ENCODE assay signal across 9 cellular contexts in the genomic region with DNA sequence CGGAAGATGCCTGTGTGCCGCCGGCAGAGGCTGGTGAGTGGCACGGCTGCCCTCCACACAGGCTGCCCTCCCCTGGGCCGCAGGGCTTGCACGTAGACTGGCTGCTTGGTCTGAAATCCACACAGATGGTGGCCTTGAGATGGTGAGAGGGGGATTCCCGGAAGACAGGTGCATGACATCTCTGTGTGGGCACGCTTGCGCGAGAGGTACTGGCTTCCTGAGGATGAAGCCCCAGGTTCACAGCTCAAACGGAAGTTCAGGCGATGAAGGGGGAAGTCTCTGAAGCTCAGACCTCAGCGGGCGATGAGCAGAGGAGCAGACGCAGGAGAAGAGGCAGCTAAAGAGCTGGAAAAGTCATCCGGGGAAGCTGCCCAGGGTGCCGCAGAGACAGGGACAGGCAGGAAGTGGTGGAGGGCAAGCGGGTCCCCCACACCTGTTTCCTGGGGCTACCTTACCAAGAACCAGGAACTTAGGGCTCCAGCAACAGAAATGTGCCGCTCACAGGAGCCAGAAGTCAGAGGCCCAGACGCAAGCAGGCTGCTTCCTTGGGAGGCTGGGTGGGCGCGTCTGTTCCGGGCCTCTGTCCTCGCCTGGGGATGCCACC. TPM values are rescaled to one million over a fixed set of nuclear protein-coding genes. Genes with fewer than 3 reads are reported as not detected.
DNase-seq lines count a peak whose midpoint lies in the region; ATAC-seq and TF ChIP-seq lines count a peak whose summit lies in the region.
"Had no signal": no experiment of that assay in that cellular context is flagged by ENCODE, and none has a peak within 500 bp of the region (broad histone marks: within the 10 kb centered on the region; RNA-seq: fewer than 3 reads in every experiment).

No MANE protein-coding gene starts in this region.

- no peaks in the 10 kb centered on the region for H3K4me1 ChIP-seq in H9 (ENCODE audit: insufficient read depth, low read length)

- H3K14ac ChIP-seq in H9 (ENCODE audit: insufficient read depth, low read length), result no peak overlapping the region; the same call in 1 of the 2 replicates

- H3T11ph ChIP-seq in H9 (ENCODE audit: low read length), result no peak overlapping the region

- H3K18ac ChIP-seq in H9 (ENCODE audit: insufficient read length, low read depth, low read length), result no peak overlapping the region

- no peak overlapping the region for H4K8ac ChIP-seq in H9 (replicated peaks; ENCODE audit: insufficient read length, low read depth, low read length)

- no peaks in the 10 kb centered on the region for H3K9me3 Mint-ChIP-seq in H9
- H3K9me3 Mint-ChIP-seq in activated CD4-positive, alpha-beta T cell treated with anti-CD3 and anti-CD28 coated beads, Interleukin-2, amount 10 ng/mL, durations not matched to agents 7 days and 5 days, result no peaks in the 10 kb centered on the region
- no peaks in the 10 kb centered on the region for H3K9me3 Mint-ChIP-seq in stimulated activated naive CD8-positive, alpha-beta T cell treated with anti-CD3 and anti-CD28 coated beads, Interleukin-15, amount 100 ng/mL, for 72 hours

- H4K91ac ChIP-seq in H9 (ENCODE audit: insufficient read length, low read depth, low read length), result no peak overlapping the region

- peak overlapping the region in 2 of 3 experiments; percentile 9 to 15; a peak in 2 of 7 replicates for H3K27ac Mint-ChIP-seq in H9
- peak overlapping the region; percentile 90 for H3K27ac Mint-ChIP-seq in activated CD4-positive, alpha-beta T cell treated with anti-CD3 and anti-CD28 coated beads, Interleukin-2, amount 10 ng/mL, durations not matched to agents 7 days and 5 days
- H3K27ac Mint-ChIP-seq in stimulated activated naive CD8-positive, alpha-beta T cell treated with anti-CD3 and anti-CD28 coated beads, Interleukin-15, amount 100 ng/mL, for 72 hours, result peak overlapping the region; percentile 93 to 96

- no peak overlapping the region for H3K4me2 ChIP-seq in H9 (ENCODE audit: insufficient read depth, insufficient read length, low read length)

- no peak overlapping the region for H2AK5ac ChIP-seq in H9 (ENCODE audit: insufficient read length, low read length)

- no peak overlapping the region for H3K23ac ChIP-seq in H9 (ENCODE audit: insufficient read length, low read depth, low read length)

- no peak overlapping the region for H2BK12ac ChIP-seq in H9 (ENCODE audit: insufficient read length, low read depth, low read length)

- CTCF ChIA-PET in activated CD4-positive, alpha-beta T cell treated with anti-CD3 and anti-CD28 coated beads, Interleukin-2, amount 10 ng/mL, durations not matched to agents 7 days and 5 days (lab: Charles Lee), result interaction anchor here (0.8 to 1.3 kb wide), 4 partner anchors 68 to 187 kb away, joined by 3 to 6 read pairs (median 4); no protein-coding TSS in a partner anchor

- H3K27ac ChIP-seq in H9 (ENCODE audit: insufficient read length, low read depth, low read length), result no peak overlapping the region

- no peak overlapping the region for H2AFZ ChIP-seq in H9 (ENCODE audit: low read length)

- H3K79me1 ChIP-seq in H9 (ENCODE audit: insufficient read depth, low read depth, low read length, poor library complexity, severe bottlenecking), result no peaks in the 10 kb centered on the region

- H3K27me3 Mint-ChIP-seq in H9 (ENCODE audit: low read depth), result peaks cover 13% of the 10 kb centered on the region
- H3K27me3 Mint-ChIP-seq in activated CD4-positive, alpha-beta T cell treated with anti-CD3 and anti-CD28 coated beads, Interleukin-2, amount 10 ng/mL, durations not matched to agents 7 days and 5 days, result no peaks in the 10 kb centered on the region
- H3K27me3 Mint-ChIP-seq in stimulated activated naive CD8-positive, alpha-beta T cell treated with anti-CD3 and anti-CD28 coated beads, Interleukin-15, amount 100 ng/mL, for 72 hours, result no peaks in the 10 kb centered on the region

- H3K4me1 Mint-ChIP-seq in H9, result peaks cover 0 to 8% of the 10 kb centered on the region in 2 experiments; a peak in 3 of 4 replicates
- H3K4me1 Mint-ChIP-seq in activated CD4-positive, alpha-beta T cell treated with anti-CD3 and anti-CD28 coated beads, Interleukin-2, amount 10 ng/mL, durations not matched to agents 7 days and 5 days, result peaks cover 36% of the 10 kb centered on the region
- H3K4me1 Mint-ChIP-seq in stimulated activated naive CD8-positive, alpha-beta T cell treated with anti-CD3 and anti-CD28 coated beads, Interleukin-15, amount 100 ng/mL, for 72 hours, result peaks cover 66% of the 10 kb centered on the region

- no peaks in the 10 kb centered on the region for H3K23me2 ChIP-seq in H9 (ENCODE audit: insufficient read length, low read depth, low read length, poor library complexity, severe bottlenecking)

- H4K20me1 ChIP-seq in H9 (ENCODE audit: control insufficient read depth, insufficient read depth, insufficient read length), result no peaks in the 10 kb centered on the region

- no peak overlapping the region for H3K56ac ChIP-seq in H9 (ENCODE audit: insufficient read length, low read depth, low read length)

- H3K9me3 ChIP-seq in H9 (ENCODE audit: control insufficient read depth, low read depth, low read length), result no peaks in the 10 kb centered on the region

- ATAC-seq in stimulated activated naive CD8-positive, alpha-beta T cell treated with anti-CD3 and anti-CD28 coated beads, Interleukin-15, amount 100 ng/mL, for 72 hours, result peak; percentile 85

- H3K79me2 ChIP-seq in H9 (ENCODE audit: insufficient read depth, low read length), result no peaks in the 10 kb centered on the region

- no peak overlapping the region for H3K9ac ChIP-seq in H9 (ENCODE audit: extremely low read depth, insufficient read length, low read length)

- POLR2A ChIA-PET in activated CD4-positive, alpha-beta T cell treated with anti-CD3 and anti-CD28 coated beads, Interleukin-2, amount 10 ng/mL, durations not matched to agents 7 days and 5 days (lab: Charles Lee), result no interaction called here

- no peaks in the 10 kb centered on the region for H3K27me3 ChIP-seq in H9 (ENCODE audit: insufficient read depth, low read length)

- H3K36me3 Mint-ChIP-seq in H9 (ENCODE audit: insufficient read depth in 1 of 3, low read depth in 3 of 3), result peaks cover 0 to 19% (median 4%) of the 10 kb centered on the region in 3 experiments; a peak in 6 of 7 replicates
- peaks cover 7% of the 10 kb centered on the region for H3K36me3 Mint-ChIP-seq in activated CD4-positive, alpha-beta T cell treated with anti-CD3 and anti-CD28 coated beads, Interleukin-2, amount 10 ng/mL, durations not matched to agents 7 days and 5 days (ENCODE audit: low read depth)

- H2BK120ac ChIP-seq in H9 (ENCODE audit: low read depth, low read length, poor library complexity, severe bottlenecking), result no peak overlapping the region

- no peak overlapping the region for H2BK15ac ChIP-seq in H9 (ENCODE audit: low read depth, low read length)

- TF ChIP-seq CTCF in H9 (conservative IDR thresholded peaks at IDR 0.05), result no peak

- no peak overlapping the region for H2BK5ac ChIP-seq in H9 (ENCODE audit: insufficient read length, low read length)

- DNase-seq in H9 (no peak), NCI-H2081 treated with DMSO at 0.1 percent for 48 hours (lab: John Stamatoyannopoulos, UW) (no peak), NCI-H1092 treated with DMSO at 0.1 percent for 48 hours (lab: John Stamatoyannopoulos, UW) (no peak), NCI-H2029 treated with DMSO at 0.1 percent for 48 hours (lab: John Stamatoyannopoulos, UW) (no peak), DMS 273 (lab: John Stamatoyannopoulos, UW; ENCODE audit: unreplicated experiment) (no peak)
- DNase-seq in activated CD4-positive, alpha-beta T cell treated with anti-CD3 and anti-CD28 coated beads, Interleukin-2, amount 10 ng/mL, durations not matched to agents 7 days and 5 days, result peak; percentile 73
- DNase-seq in effector CD8-positive, alpha-beta T cell (lab: John Stamatoyannopoulos, UW), result peak; percentile 68
- DNase-seq in stimulated activated naive CD8-positive, alpha-beta T cell treated with anti-CD3 and anti-CD28 coated beads, Interleukin-15, amount 100 ng/mL, for 72 hours, result peak; percentile 68 to 81
- DNase-seq: NCI-H524 had no signal

- H3K4ac ChIP-seq in H9 (ENCODE audit: low read depth, low read length), result no peak overlapping the region

- no peak overlapping the region for H3K4me3 Mint-ChIP-seq in H9
- peak overlapping the region; percentile 70 for H3K4me3 Mint-ChIP-seq in activated CD4-positive, alpha-beta T cell treated with anti-CD3 and anti-CD28 coated beads, Interleukin-2, amount 10 ng/mL, durations not matched to agents 7 days and 5 days
- H3K4me3 Mint-ChIP-seq in stimulated activated naive CD8-positive, alpha-beta T cell treated with anti-CD3 and anti-CD28 coated beads, Interleukin-15, amount 100 ng/mL, for 72 hours, result peak overlapping the region; percentile 85 to 87

- no CpG with 5 or more reads among the region's 24 CpGs for WGBS in H9 (ENCODE audit: extremely low coverage, insufficient read length, low lambda C conversion rate)

- H4K5ac ChIP-seq in H9 (ENCODE audit: insufficient read length, low read depth, low read length), result no peak overlapping the region

- no peak overlapping the region for H2BK20ac ChIP-seq in H9 (ENCODE audit: low read depth, low read length, poor library complexity, severe bottlenecking)

RNA-seq across cellular contexts. Expression of gene CRELD2, which starts 7.2 kb away (rescaled TPM):
- 34.7 and 37.9 TPM in 2 replicates for total RNA-seq in H9 (2021)
- total RNA-seq in activated CD4-positive, alpha-beta T cell treated with anti-CD3 and anti-CD28 coated beads, Interleukin-2, amount 10 ng/mL, durations not matched to agents 7 days and 5 days, result 10 to 100 TPM; 42.4 to 47.9 TPM

RNA-seq across cellular contexts. Expression of gene ALG12, which starts 7.4 kb away (rescaled TPM):
- total RNA-seq in H9 (2021), result 19.2 and 20.6 TPM in 2 replicates
- 10 to 100 TPM; 21.4 to 28.5 TPM for total RNA-seq in activated CD4-positive, alpha-beta T cell treated with anti-CD3 and anti-CD28 coated beads, Interleukin-2, amount 10 ng/mL, durations not matched to agents 7 days and 5 days

RNA-seq across cellular contexts. Expression of gene PIM3, which starts 34.9 kb away (rescaled TPM):
- total RNA-seq in H9 (2021), result 43.4 and 45.1 TPM in 2 replicates
- 10 to 100 TPM; 39.7 to 44.7 TPM for total RNA-seq in activated CD4-positive, alpha-beta T cell treated with anti-CD3 and anti-CD28 coated beads, Interleukin-2, amount 10 ng/mL, durations not matched to agents 7 days and 5 days

Comparison
In these comparisons a context has a peak if more than half of its experiments do, and no peak if none do; other contexts are left out.
1. DNase-seq: peak in activated CD4-positive, alpha-beta T cell treated with anti-CD3 and anti-CD28 coated beads, Interleukin-2, amount 10 ng/mL, durations not matched to agents 7 days and 5 days (single experiment), effector CD8-positive, alpha-beta T cell (single experiment) and stimulated activated naive CD8-positive, alpha-beta T cell treated with anti-CD3 and anti-CD28 coated beads, Interleukin-15, amount 100 ng/mL, for 72 hours (2 of 2); none in H9 (single experiment), NCI-H2081 treated with DMSO at 0.1 percent for 48 hours (single experiment), NCI-H1092 treated with DMSO at 0.1 percent for 48 hours (single experiment), NCI-H2029 treated with DMSO at 0.1 percent for 48 hours (single experiment) and DMS 273 (single experiment).
2. H3K27ac Mint-ChIP-seq: peak in every context shown above with its lines; median percentile 94 in stimulated activated naive CD8-positive, alpha-beta T cell treated with anti-CD3 and anti-CD28 coated beads, Interleukin-15, amount 100 ng/mL, for 72 hours; 90 in activated CD4-positive, alpha-beta T cell treated with anti-CD3 and anti-CD28 coated beads, Interleukin-2, amount 10 ng/mL, durations not matched to agents 7 days and 5 days; 12 in H9.
3. H3K4me3 Mint-ChIP-seq: peak in activated CD4-positive, alpha-beta T cell treated with anti-CD3 and anti-CD28 coated beads, Interleukin-2, amount 10 ng/mL, durations not matched to agents 7 days and 5 days (single experiment) and stimulated activated naive CD8-positive, alpha-beta T cell treated with anti-CD3 and anti-CD28 coated beads, Interleukin-15, amount 100 ng/mL, for 72 hours (2 of 2); none in H9 (0 of 2).